ENCODE assay signal across 8 cellular contexts in the genomic region with DNA sequence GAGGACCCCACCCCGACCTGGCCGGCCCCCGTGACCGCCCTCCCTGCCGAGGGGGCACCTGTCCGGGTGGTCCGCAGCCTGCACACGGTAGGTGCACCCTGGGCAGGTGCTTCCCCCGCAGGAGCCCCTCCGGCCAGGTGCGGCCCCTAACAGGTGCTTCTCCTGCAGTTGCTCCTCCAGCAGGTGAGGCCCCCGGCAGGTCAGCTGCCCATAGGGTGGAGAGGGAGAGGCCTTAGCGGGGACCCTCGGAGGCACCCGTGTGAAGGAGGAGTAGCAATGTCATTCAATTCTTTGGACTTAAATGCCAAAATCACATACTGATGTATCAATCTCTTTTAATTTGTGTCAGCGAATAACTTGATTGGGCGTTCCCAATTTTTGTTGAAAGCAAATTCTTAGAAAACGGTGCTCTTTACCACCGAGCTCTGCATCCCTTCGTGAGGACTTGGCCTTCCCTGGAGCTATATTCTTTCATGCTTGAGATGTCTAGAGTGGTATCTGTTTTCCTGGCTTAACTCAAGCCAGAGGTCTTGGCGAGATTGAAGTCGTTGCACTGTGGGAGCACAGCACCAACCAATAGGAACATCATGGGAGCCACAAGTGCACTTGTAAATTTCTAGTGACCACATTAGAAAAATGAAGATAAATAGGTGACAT. TPM values are rescaled to one million over a fixed set of nuclear protein-coding genes. Genes with fewer than 3 reads are reported as not detected.
DNase-seq lines count a peak whose midpoint lies in the region; ATAC-seq lines count a peak whose summit lies in the region.

No MANE protein-coding gene starts in this region.

- peaks cover 12 to 29% (median 23%) of the 10 kb centered on the region in 3 donors for H3K4me1 Mint-ChIP-seq in T-cell

- no peaks in the 10 kb centered on the region for H3K36me3 Mint-ChIP-seq in T-cell

- DNase-seq in CD1c-positive myeloid dendritic cell (ENCODE audit: extremely low spot score): peak; percentile 5
- peak in 2 of 34 experiments; percentile 8 to 14 for DNase-seq in T-cell
- DNase-seq in fibroblast of peridontal ligament (ENCODE audit: extremely low read depth): peak; percentile 50
- DNase-seq in putamen (ENCODE audit: low spot score): peak; percentile 25
- DNase-seq in NCI-H2029 (lab: John Stamatoyannopoulos, UW): no peak

- POLR2A ChIA-PET in T-cell (lab: Charles Lee): interaction anchor here (0.7 to 1.1 kb wide), 4 partner anchors 93 to 158 kb away, joined by 5 to 10 read pairs (median 6); a partner anchor contains a TSS

- peak overlapping the region; percentile 84 to 86 (median 85) for H3K4me3 Mint-ChIP-seq in T-cell

- ATAC-seq in HG02571 (IDR thresholded peaks at IDR 0.05; ENCODE audit: unreplicated experiment) (peak; percentile 12), T-cell (replicated peaks in 1 of 4) (peak in 2 of 4 experiments; percentile 5 to 7), GM18909 (IDR thresholded peaks at IDR 0.05; ENCODE audit: poor library complexity, unreplicated experiment) (no peak), GM21723 (IDR thresholded peaks at IDR 0.05; ENCODE audit: unreplicated experiment) (no peak)

- peak overlapping the region; percentile 71 for H3K27ac Mint-ChIP-seq in T-cell

- CTCF ChIA-PET in T-cell (lab: Charles Lee): interaction anchor here in 1 of 2 donors (0.6 to 3.2 kb wide), 7 partner anchors 9 to 271 kb away, joined by 3 to 18 read pairs (median 4); no protein-coding TSS in a partner anchor

- no peaks in the 10 kb centered on the region for H3K27me3 Mint-ChIP-seq in T-cell

- H3K9me3 Mint-ChIP-seq in T-cell: no peaks in the 10 kb centered on the region

RNA-seq across cellular contexts. Expression of a gene that starts 0.8 kb away (rescaled TPM):
- 10 to 100 TPM in 3 of 5 donors, 1 to 10 TPM in 2; 6.2 to 14.7 (median 11.9) TPM for total RNA-seq in T-cell
